ENCODE assay signal across 1 cellular context in genomic region chr11:123815116-123815515, GRCh38.
TF ChIP-seq lines count a peak whose summit lies in the region.

No MANE protein-coding gene starts in this region.

TF ChIP-seq in GM23338, 12 proteins besides CTCF, POLR2A, EP300 and RAD21 (continued from another document):
- no peak for TF ChIP-seq ZNF462 (CRISPR knock-in tag; IDR thresholded peaks at IDR 0.05)
- no peak for TF ChIP-seq ZNF114 (CRISPR knock-in tag; IDR thresholded peaks at IDR 0.05)
- TF ChIP-seq STAT1 (IDR thresholded peaks at IDR 0.05; ENCODE audit: unreplicated experiment) = no peak
TF ChIP-seq in GM23338: peak in this region for 0.
